In the genomic region with DNA sequence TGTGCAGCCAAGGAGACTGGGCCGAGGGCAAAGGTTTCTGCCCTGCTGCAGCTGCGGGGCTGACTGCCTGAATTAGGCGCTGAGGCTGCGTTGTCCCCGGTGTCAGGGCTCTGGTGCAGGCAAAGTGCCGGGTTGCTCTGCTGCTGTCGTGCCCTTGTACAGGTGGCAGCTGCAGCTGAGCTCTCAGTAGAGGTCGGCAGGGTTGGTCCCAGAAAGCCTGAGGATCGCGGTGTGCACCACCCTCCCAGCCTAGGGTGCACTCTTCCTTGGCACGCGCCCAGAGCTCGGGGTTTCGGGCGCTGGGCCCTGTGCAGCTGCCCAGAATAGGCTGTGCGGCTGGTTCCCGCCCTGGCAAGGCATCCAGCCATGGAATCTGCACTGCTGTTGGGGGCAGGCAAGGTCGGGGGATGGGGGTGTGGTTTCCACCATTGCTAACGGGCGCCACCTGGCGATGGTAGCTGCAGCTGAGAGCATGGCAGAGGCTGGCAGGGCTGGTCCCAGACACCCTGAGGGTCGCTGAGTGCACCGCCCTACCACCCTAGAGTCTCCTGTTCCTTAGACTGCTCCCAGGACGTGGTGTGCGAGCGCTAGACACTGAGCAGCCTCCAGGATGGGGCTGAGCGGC, we compare ENCODE assay signal across 7 cellular contexts.
DNase-seq lines count a peak whose midpoint lies in the region; ATAC-seq, FAIRE-seq and TF ChIP-seq lines count a peak whose summit lies in the region.
"Not testable (repeated sequence)": the region's sequence is repeated elsewhere in the genome, so short reads cannot be mapped to it uniquely, and the experiment has no call there.

No MANE protein-coding gene starts in this region.

- not testable (repeated sequence) for H3K27me3 Mint-ChIP-seq in CD8-positive, alpha-beta T cell (ENCODE audit: low read depth)

- BruUV-seq in K562 (replicated peaks; lab: Mats Ljungman, UMichigan) = not testable (repeated sequence)

- H3K9me3 ChIP-seq in CD8-positive, alpha-beta T cell (ENCODE audit: low read length); RWPE2 (ENCODE audit: severe bottlenecking); K562 (replicated peaks; ENCODE audit: control insufficient read depth, insufficient read depth, low read depth, low read length); left lung: not testable (repeated sequence)

- H3K27ac ChIP-seq in CD8-positive, alpha-beta T cell (ENCODE audit: low read depth, low read length); RWPE2 (ENCODE audit: poor library complexity, severe bottlenecking); K562 (ENCODE audit: extremely low read depth, low read depth, low read length); left lung: not testable (repeated sequence)

- POLR2A ChIA-PET in CD8-positive, alpha-beta T cell (lab: Charles Lee); K562 (lab: Yijun Ruan, JAX): not testable (repeated sequence)

- not testable (repeated sequence) for TF ChIP-seq CTCF in CD8-positive, alpha-beta T cell (IDR thresholded peaks at IDR 0.05); RWPE2 (IDR thresholded peaks at IDR 0.05; ENCODE audit: poor library complexity, severe bottlenecking); K562 (IDR thresholded peaks at IDR 0.05 in 2 of 3, conservative IDR thresholded peaks at IDR 0.05 in 1 of 3; ENCODE audit: insufficient read depth in 2 of 3, low read depth in 1 of 3, low read length in 3 of 3); left lung (IDR thresholded peaks at IDR 0.05); omental fat pad (IDR thresholded peaks at IDR 0.05)

- ATAC-seq in CD8-positive, alpha-beta T cell = peak; percentile 38
- peak; percentile 41 for ATAC-seq in HG02798 (IDR thresholded peaks at IDR 0.05; ENCODE audit: poor library complexity, unreplicated experiment)
- peak; percentile 84 for ATAC-seq in RWPE2 (ENCODE audit: low read depth)
- ATAC-seq in K562 = peak; percentile 96
- ATAC-seq in Right ventricle myocardium superior (ENCODE audit: poor library complexity) = peak; percentile 39
- ATAC-seq in left lung = peak; percentile 63
- peak; percentile 62 for ATAC-seq in omental fat pad (ENCODE audit: low FRiP score)

- not testable (repeated sequence) for H3K4me3 Mint-ChIP-seq in CD8-positive, alpha-beta T cell

- H3K4me3 ChIP-seq in CD8-positive, alpha-beta T cell (ENCODE audit: low read depth, low read length); RWPE2 (ENCODE audit: severe bottlenecking); K562; left lung: not testable (repeated sequence)

- not testable (repeated sequence) for H3K36me3 Mint-ChIP-seq in CD8-positive, alpha-beta T cell

- TF ChIP-seq POLR2A in K562 (conservative IDR thresholded peaks at IDR 0.05) = not testable (repeated sequence)

- not testable (repeated sequence) for H3K9me3 Mint-ChIP-seq in CD8-positive, alpha-beta T cell

- TF ChIP-seq RAD21 in K562 (CRISPR knock-in tag; conservative IDR thresholded peaks at IDR 0.05 in 1 of 2, IDR thresholded peaks at IDR 0.05 in 1 of 2) = not testable (repeated sequence)

- H4K20me1 ChIP-seq in K562 (replicated peaks; ENCODE audit: control insufficient read depth, insufficient read depth, low read length) = not testable (repeated sequence)

- not testable (repeated sequence) for DNase-seq in CD8-positive, alpha-beta T cell; RWPE2 (ENCODE audit: low spot score); K562 (ENCODE audit: extremely low read depth in 1 of 4, low spot score in 3 of 4); Right ventricle myocardium superior; left lung; omental fat pad (ENCODE audit: low spot score)

- H3K36me3 ChIP-seq in CD8-positive, alpha-beta T cell (ENCODE audit: insufficient read depth, low read length); RWPE2 (ENCODE audit: low read depth); K562 (ENCODE audit: control insufficient read depth, insufficient read depth, low read length); left lung: not testable (repeated sequence)

- FAIRE-seq in K562 (lab: Jason Lieb, UNC) = not testable (repeated sequence)

- H3K79me2 ChIP-seq in K562 (ENCODE audit: control insufficient read depth, insufficient read depth, low read length) = not testable (repeated sequence)

- H3K27ac Mint-ChIP-seq in CD8-positive, alpha-beta T cell = not testable (repeated sequence)

- H3K4me2 ChIP-seq in K562 (ENCODE audit: insufficient read depth, low read length) = not testable (repeated sequence)

- not testable (repeated sequence) for H3K9me1 ChIP-seq in K562 (ENCODE audit: control insufficient read depth, insufficient read depth, low read length)

- CTCF ChIA-PET in CD8-positive, alpha-beta T cell (lab: Charles Lee); K562 (lab: Yijun Ruan, JAX; ENCODE audit: low intra/inter-chr PET ratio): not testable (repeated sequence)

- intact Hi-C loops in CD8-positive, alpha-beta T cell (cut with DNase I, micrococcal nuclease); K562 (cut with micrococcal nuclease); Right ventricle myocardium superior (cut with DNase I); left lung (cut with DNase I): not testable (repeated sequence)

- H3K27me3 ChIP-seq in CD8-positive, alpha-beta T cell (ENCODE audit: insufficient read depth, low read length); RWPE2 (ENCODE audit: insufficient read depth, poor library complexity, severe bottlenecking); K562 (ENCODE audit: control insufficient read depth in 2 of 2, insufficient read depth in 2 of 2, low read length in 2 of 2); left lung: not testable (repeated sequence)

- not testable (repeated sequence) for H3K9ac ChIP-seq in K562 (ENCODE audit: insufficient read depth in 1 of 2, low read depth in 2 of 2, low read length in 2 of 2)

- H2AFZ ChIP-seq in K562 (ENCODE audit: low read depth, low read length) = not testable (repeated sequence)

- TF ChIP-seq EP300 in K562 (IDR thresholded peaks at IDR 0.05; ENCODE audit: low read length) = not testable (repeated sequence)

- in situ Hi-C loops in K562 (cut with MboI) = not testable (repeated sequence)

- not testable (repeated sequence) for H3K4me1 ChIP-seq in CD8-positive, alpha-beta T cell (ENCODE audit: insufficient read depth, low read length); RWPE2 (ENCODE audit: insufficient read depth, poor library complexity, severe bottlenecking); K562 (replicated peaks in 1 of 2; ENCODE audit: control insufficient read depth in 2 of 2, insufficient read depth in 2 of 2, low read length in 2 of 2); left lung

- not testable (repeated sequence) for H3K4me1 Mint-ChIP-seq in CD8-positive, alpha-beta T cell (ENCODE audit: low read depth)

- WGBS in K562 (ENCODE audit: insufficient coverage, low coverage, missing lambda C conversion rate) = no CpG with 5 or more reads among the region's 27 CpGs

Comparison
In these comparisons a context has a peak if more than half of its experiments do, and no peak if none do; other contexts are left out.
1. ATAC-seq: peak in every context shown above with its lines; median percentile 96 in K562; 84 in RWPE2; 63 in left lung; 62 in omental fat pad; 41 in HG02798; 39 in Right ventricle myocardium superior; 38 in CD8-positive, alpha-beta T cell.